Comparison of ENCODE assay signal across 9 cellular contexts in the genomic region with DNA sequence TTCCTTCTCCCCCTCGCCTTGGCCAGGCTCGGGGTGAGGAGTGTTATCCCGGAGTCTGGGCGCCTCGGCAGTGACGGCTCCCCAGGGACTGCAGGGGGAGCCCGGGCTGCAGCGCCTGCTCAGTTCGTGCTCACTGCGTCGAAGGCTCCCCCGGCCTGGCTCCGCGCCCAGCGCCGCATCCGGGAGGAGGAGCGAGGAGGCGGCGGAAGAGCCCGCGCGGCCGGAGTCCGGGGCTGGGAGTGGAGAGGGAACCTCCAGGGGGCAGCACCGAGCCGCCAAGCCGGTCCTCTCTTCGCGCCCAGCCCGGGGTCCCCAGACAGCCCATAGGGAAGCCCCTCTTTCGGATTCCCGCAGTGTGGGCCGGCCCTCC. TPM values are rescaled to one million over a fixed set of nuclear protein-coding genes. Genes with fewer than 3 reads are reported as not detected.
A peak's percentile ranks its signal among the peaks of the same experiment; 100 is the strongest.
DNase-seq lines count a peak whose midpoint lies in the region; ATAC-seq, FAIRE-seq and TF ChIP-seq lines count a peak whose summit lies in the region.
"Had no signal": no experiment of that assay in that cellular context is flagged by ENCODE, and none has a peak within 500 bp of the region (broad histone marks: within the 10 kb centered on the region; RNA-seq: fewer than 3 reads in every experiment).

No MANE protein-coding gene starts in this region.

- no peak overlapping the region for H2AFZ ChIP-seq in HepG2 (ENCODE audit: low read length)

- peak overlapping the region; percentile 93 for H3K27ac Mint-ChIP-seq in activated CD4-positive, alpha-beta T cell treated with anti-CD3 and anti-CD28 coated beads, Interleukin-2, amount 10 ng/mL, durations not matched to agents 24 days and 14 days

- H3K9me3 Mint-ChIP-seq in activated CD4-positive, alpha-beta T cell treated with anti-CD3 and anti-CD28 coated beads, Interleukin-2, amount 10 ng/mL, durations not matched to agents 24 days and 14 days: no peaks in the 10 kb centered on the region

- peaks cover 3% of the 10 kb centered on the region for H3K79me2 ChIP-seq in HepG2 (ENCODE audit: insufficient read depth, low read length)

- peak overlapping the region; percentile 96 for H3K27ac ChIP-seq in BLaER1
- H3K27ac ChIP-seq in HepG2 (ENCODE audit: extremely low read length, insufficient read depth, low read length): peak overlapping the region; percentile 95

- H4K20me1 ChIP-seq in BLaER1 (peaks cover 36% of the 10 kb centered on the region), HepG2 (ENCODE audit: insufficient read depth, low read length) (peaks cover 3% of the 10 kb centered on the region; the same call in 1 of the 2 replicates)

- intact Hi-C loops in activated CD4-positive, alpha-beta T cell treated with anti-CD3 and anti-CD28 coated beads, Interleukin-2, amount 10 ng/mL, durations not matched to agents 24 days and 14 days (cut with micrococcal nuclease): loop anchor here (1.0 to 10.0 kb wide), 5 partner anchors 14 to 929 kb away; a partner anchor contains a TSS
- intact Hi-C loops in HepG2 (cut with micrococcal nuclease; ENCODE audit: unreplicated experiment): loop anchor here (1.0 to 2.0 kb wide), 2 partner anchors 39 to 79 kb away; a partner anchor contains a TSS

- DNase-seq in GM19238 (ENCODE audit: insufficient read length, low spot score) (peak; percentile 95), NCI-H524 (lab: John Stamatoyannopoulos, UW) (peak; percentile 79 to 93), cortex of kidney (lab: John Stamatoyannopoulos, UW) (peak; percentile 73), HepG2 (ENCODE audit: low spot score) (peak; percentile 86)
- peak; percentile 98 for DNase-seq in activated CD4-positive, alpha-beta T cell treated with anti-CD3 and anti-CD28 coated beads, Interleukin-2, amount 10 ng/mL, durations not matched to agents 24 days and 14 days
- peak; percentile 93 to 95 for DNase-seq in stimulated activated CD4-positive, alpha-beta T cell treated with anti-CD3 and anti-CD28 coated beads, Interleukin-2, amount 100 ng/mL, for 48 hours

- H3K4me1 ChIP-seq in BLaER1 (peaks cover 59% of the 10 kb centered on the region), HepG2 (ENCODE audit: insufficient read depth, low read length) (peaks cover 50% of the 10 kb centered on the region)

- no peak for TF ChIP-seq POLR2A in HepG2 (IDR thresholded peaks at IDR 0.05; ENCODE audit: insufficient read depth in 1 of 2, low read depth in 2 of 2, low read length in 2 of 2)

- peak overlapping the region; percentile 98 for H3K4me2 ChIP-seq in BLaER1
- peak overlapping the region; percentile 83 for H3K4me2 ChIP-seq in HepG2 (ENCODE audit: low read depth, low read length)

- CTCF ChIA-PET in HepG2 (lab: Yijun Ruan, JAX; ENCODE audit: low intra/inter-chr PET ratio, low total read pairs): interaction anchor here (1.1 to 2.5 kb wide), 2 partner anchors 28 to 40 kb away, joined by 4 to 29 read pairs; no protein-coding TSS in a partner anchor

- no TSS peak for BruUV-seq in HepG2 (replicated peaks; lab: Mats Ljungman, UMichigan)

- peak; percentile 90 for TF ChIP-seq CTCF in HepG2 (CRISPR knock-in tag; IDR thresholded peaks at IDR 0.05)

- in situ Hi-C loops in HepG2 (cut with HindIII; ENCODE audit: extremely low pct_ligation_motif_present, low pct_unique_long_range_greater_than_20kb): loop anchor here (5.0 kb wide), 1 partner anchor 78 kb away; a partner anchor contains a TSS

- no CpG with 5 or more reads among the region's 34 CpGs for WGBS in HepG2 (ENCODE audit: low lambda C conversion rate)

- H3K36me3 ChIP-seq in BLaER1 (peaks cover 17% of the 10 kb centered on the region; the same call in 1 of the 2 replicates), HepG2 (replicated peaks in 1 of 2; ENCODE audit: control insufficient read depth in 1 of 2, insufficient read depth in 2 of 2, low read length in 2 of 2) (peaks cover 0 to 7% of the 10 kb centered on the region in 2 experiments; a peak in 2 of 5 replicates)

- peaks cover 6% of the 10 kb centered on the region for H3K27me3 Mint-ChIP-seq in activated CD4-positive, alpha-beta T cell treated with anti-CD3 and anti-CD28 coated beads, Interleukin-2, amount 10 ng/mL, durations not matched to agents 24 days and 14 days

- TF ChIP-seq RAD21 in HepG2 (CRISPR knock-in tag; IDR thresholded peaks at IDR 0.05): peak; percentile 95

- H3K4me3 ChIP-seq in BLaER1: peak overlapping the region; percentile 80
- H3K4me3 ChIP-seq in HepG2 (replicated peaks in 1 of 3; ENCODE audit: insufficient read depth in 1 of 3, low read depth in 2 of 3, low read length in 3 of 3): peak overlapping the region; percentile 69 to 91 (median 78)

- H3K27me3 ChIP-seq in BLaER1: peaks cover 21% of the 10 kb centered on the region
- peaks cover 0 to 3% of the 10 kb centered on the region in 2 experiments; a peak in 1 of 5 replicates for H3K27me3 ChIP-seq in HepG2 (ENCODE audit: control insufficient read depth in 1 of 2, insufficient read depth in 2 of 2, low read length in 2 of 2)

- peak; percentile 47 for FAIRE-seq in HepG2 (lab: Jason Lieb, UNC)
- FAIRE-seq: islet of Langerhans had no signal

- H3K36me3 Mint-ChIP-seq in activated CD4-positive, alpha-beta T cell treated with anti-CD3 and anti-CD28 coated beads, Interleukin-2, amount 10 ng/mL, durations not matched to agents 24 days and 14 days (ENCODE audit: low read depth): peaks cover 28% of the 10 kb centered on the region

- ATAC-seq in HG03439 (IDR thresholded peaks at IDR 0.05; ENCODE audit: unreplicated experiment) (peak; percentile 45), HepG2 (peak; percentile 68)

- H3K4me1 Mint-ChIP-seq in activated CD4-positive, alpha-beta T cell treated with anti-CD3 and anti-CD28 coated beads, Interleukin-2, amount 10 ng/mL, durations not matched to agents 24 days and 14 days: peaks cover 47% of the 10 kb centered on the region

- POLR2A ChIA-PET in HepG2 (lab: Yijun Ruan, JAX): interaction anchor here (1.0 to 4.0 kb wide), 10 partner anchors 15 to 112 kb away, joined by 3 to 58 read pairs (median 6); a partner anchor contains a TSS

- H3K9ac ChIP-seq in BLaER1 (peak overlapping the region; percentile 92), HepG2 (ENCODE audit: insufficient read depth, low read depth, low read length) (peak overlapping the region; percentile 86)

- H3K9me3 ChIP-seq in BLaER1 (no peaks in the 10 kb centered on the region), HepG2 (ENCODE audit: low read length) (no peaks in the 10 kb centered on the region)

- peak overlapping the region; percentile 90 for H3K4me3 Mint-ChIP-seq in activated CD4-positive, alpha-beta T cell treated with anti-CD3 and anti-CD28 coated beads, Interleukin-2, amount 10 ng/mL, durations not matched to agents 24 days and 14 days

- TF ChIP-seq EP300 in HepG2 (IDR thresholded peaks at IDR 0.05; ENCODE audit: low read depth in 2 of 2, low read length in 2 of 2) (peak in 1 of 2 experiments; percentile 53; a peak in 1 of 4 replicates), HepG2 (CRISPR knock-in tag; IDR thresholded peaks at IDR 0.05; ENCODE audit: borderline replicate concordance) (no peak)

RNA-seq across cellular contexts. Expression of a gene that starts 1.3 kb away (rescaled TPM):
- 53.4 and 54.6 TPM in 2 replicates for total RNA-seq in activated CD4-positive, alpha-beta T cell treated with anti-CD3 and anti-CD28 coated beads, Interleukin-2, amount 10 ng/mL, durations not matched to agents 24 days and 14 days
- 4.5 and 5.6 TPM in 2 replicates for total RNA-seq in HepG2 (2016; rRNA removed; fragmentation: Illumina TruSeq; extraction: Trizol)
- total RNA-seq in HepG2 (2016; cell fraction: cytosol; rRNA removed; fragmentation: Illumina TruSeq; extraction: Trizol; ENCODE audit: low read depth): 1.2 and 1.5 TPM in 2 replicates
- total RNA-seq in HepG2 (2016; cell fraction: insoluble cytoplasmic fraction; rRNA removed; fragmentation: Illumina TruSeq; extraction: Trizol): 3.9 and 5.3 TPM in 2 replicates
- total RNA-seq in HepG2 (2016; cell fraction: membrane; rRNA removed; fragmentation: Illumina TruSeq; extraction: Trizol): 6.1 and 7.2 TPM in 2 replicates
- 12.2 and 14.1 TPM in 2 replicates for total RNA-seq in HepG2 (2016; cell fraction: nucleus; rRNA removed; fragmentation: Illumina TruSeq; extraction: Trizol)
- 4.1 and 6.0 TPM in 2 replicates for polyA plus RNA-seq in HepG2 (2011; rRNA removed)
- polyA plus RNA-seq in HepG2 (2011; cell fraction: cytosol; rRNA removed): 3.2 TPM in 2 replicates
- 15.1 and 28.0 TPM in 2 replicates for polyA plus RNA-seq in HepG2 (2011; cell fraction: nucleus; rRNA removed)
- polyA plus RNA-seq in HepG2 (2012): 8.0 and 12.9 TPM in 2 replicates
- polyA plus RNA-seq in HepG2 (2016; cell fraction: cytosol; fragmentation: Illumina TruSeq; extraction: Trizol; ENCODE audit: low read depth): 7.1 and 8.0 TPM in 2 replicates
- 24.2 and 37.9 TPM in 2 replicates for polyA plus RNA-seq in HepG2 (2016; cell fraction: insoluble cytoplasmic fraction; fragmentation: Illumina TruSeq; extraction: Trizol; ENCODE audit: low read depth)
- 26.2 and 30.0 TPM in 2 replicates for polyA plus RNA-seq in HepG2 (2016; cell fraction: membrane; fragmentation: Illumina TruSeq; extraction: Trizol; ENCODE audit: low read depth)
- polyA plus RNA-seq in HepG2 (2016; cell fraction: nucleus; fragmentation: Illumina TruSeq; extraction: Trizol; ENCODE audit: insufficient read depth, low read depth): 86.2 and 90.3 TPM in 2 replicates
- 0.91 and 8.0 TPM in 2 replicates for polyA minus RNA-seq in HepG2 (2011; rRNA and poly(A)+ RNA removed; ENCODE audit: low replicate concordance)
- 7.8 and 10.3 TPM in 2 replicates for polyA minus RNA-seq in HepG2 (2011; cell fraction: cytosol; rRNA and poly(A)+ RNA removed)
- 5.7 and 14.2 TPM in 2 replicates for polyA minus RNA-seq in HepG2 (2011; cell fraction: nucleus; rRNA and poly(A)+ RNA removed)

RNA-seq across cellular contexts. Expression of a gene that starts 25.1 kb away (rescaled TPM):
- total RNA-seq in activated CD4-positive, alpha-beta T cell treated with anti-CD3 and anti-CD28 coated beads, Interleukin-2, amount 10 ng/mL, durations not matched to agents 24 days and 14 days: 3.5 and 4.6 TPM in 2 replicates
- total RNA-seq in HepG2 (2016; rRNA removed; fragmentation: Illumina TruSeq; extraction: Trizol): 3.8 and 5.3 TPM in 2 replicates
- total RNA-seq in HepG2 (2016; cell fraction: cytosol; rRNA removed; fragmentation: Illumina TruSeq; extraction: Trizol; ENCODE audit: low read depth): 9.0 and 9.4 TPM in 2 replicates
- 3.9 and 5.8 TPM in 2 replicates for total RNA-seq in HepG2 (2016; cell fraction: insoluble cytoplasmic fraction; rRNA removed; fragmentation: Illumina TruSeq; extraction: Trizol)
- total RNA-seq in HepG2 (2016; cell fraction: membrane; rRNA removed; fragmentation: Illumina TruSeq; extraction: Trizol): 14.7 TPM in 2 replicates
- 3.5 and 4.5 TPM in 2 replicates for total RNA-seq in HepG2 (2016; cell fraction: nucleus; rRNA removed; fragmentation: Illumina TruSeq; extraction: Trizol)
- 7.8 and 9.2 TPM in 2 replicates for polyA plus RNA-seq in HepG2 (2011; rRNA removed)
- polyA plus RNA-seq in HepG2 (2011; cell fraction: cytosol; rRNA removed): 6.4 and 8.0 TPM in 2 replicates
- polyA plus RNA-seq in HepG2 (2011; cell fraction: nucleus; rRNA removed): 11.6 and 14.0 TPM in 2 replicates
- 6.1 and 6.7 TPM in 2 replicates for polyA plus RNA-seq in HepG2 (2012)
- polyA plus RNA-seq in HepG2 (2016; cell fraction: cytosol; fragmentation: Illumina TruSeq; extraction: Trizol; ENCODE audit: low read depth): 19.5 and 20.0 TPM in 2 replicates
- polyA plus RNA-seq in HepG2 (2016; cell fraction: insoluble cytoplasmic fraction; fragmentation: Illumina TruSeq; extraction: Trizol; ENCODE audit: low read depth): 6.3 and 6.4 TPM in 2 replicates
- polyA plus RNA-seq in HepG2 (2016; cell fraction: membrane; fragmentation: Illumina TruSeq; extraction: Trizol; ENCODE audit: low read depth): 24.8 and 25.5 TPM in 2 replicates
- polyA plus RNA-seq in HepG2 (2016; cell fraction: nucleus; fragmentation: Illumina TruSeq; extraction: Trizol; ENCODE audit: insufficient read depth, low read depth): 14.2 and 15.5 TPM in 2 replicates
- 11.3 TPM in 1 of 2 replicates, not detected in the other for polyA minus RNA-seq in HepG2 (2011; rRNA and poly(A)+ RNA removed; ENCODE audit: low replicate concordance)
- polyA minus RNA-seq in HepG2 (2011; cell fraction: cytosol; rRNA and poly(A)+ RNA removed): 4.0 and 5.3 TPM in 2 replicates
- 3.1 and 6.0 TPM in 2 replicates for polyA minus RNA-seq in HepG2 (2011; cell fraction: nucleus; rRNA and poly(A)+ RNA removed)

Comparison
In these comparisons a context has a peak if more than half of its experiments do, and no peak if none do; other contexts are left out.
1. Peak in every context shown above with its lines: DNase-seq, ATAC-seq, H3K4me3 ChIP-seq and H3K27ac ChIP-seq.